Comparison of ENCODE assay signal across 8 cellular contexts in genomic region chr5:114055318-114055788, GRCh38.
DNase-seq lines count a peak whose midpoint lies in the region; ATAC-seq and TF ChIP-seq lines count a peak whose summit lies in the region.

No MANE protein-coding gene starts in this region.

- H3K4me3 ChIP-seq in epithelial cell of esophagus (ENCODE audit: low read length), result no peak overlapping the region

- no peak for ATAC-seq in GM18909 (IDR thresholded peaks at IDR 0.05; ENCODE audit: poor library complexity, unreplicated experiment)

- TF ChIP-seq CTCF in epithelial cell of esophagus (IDR thresholded peaks at IDR 0.05; ENCODE audit: insufficient read depth, low read depth, low read length, missing control alignments), result no peak

- DNase-seq in COR-L47 (lab: John Stamatoyannopoulos, UW), result peak; percentile 76
- DNase-seq in NCI-H446 treated with DMSO at 0.1 percent for 48 hours (lab: John Stamatoyannopoulos, UW), result peak; percentile 40
- peak; percentile 18 for DNase-seq in epithelial cell of esophagus (ENCODE audit: low read depth)
- DNase-seq in middle frontal gyrus (ENCODE audit: extremely low spot score, low spot score), result peak; percentile 40
- no peak for DNase-seq in SW480 (ENCODE audit: low spot score)
- DNase-seq in NK-92 (lab: John Stamatoyannopoulos, UW; ENCODE audit: unreplicated experiment), result no peak
- no peak for DNase-seq in activated CD4-positive, CD25-positive, alpha-beta regulatory T cell (lab: John Stamatoyannopoulos, UW)

Comparison
In these comparisons a context has a peak if more than half of its experiments do, and no peak if none do; other contexts are left out.
1. DNase-seq: peak in COR-L47 (single experiment), NCI-H446 treated with DMSO at 0.1 percent for 48 hours (single experiment), epithelial cell of esophagus (single experiment) and middle frontal gyrus (single experiment); none in SW480 (single experiment), NK-92 (single experiment) and activated CD4-positive, CD25-positive, alpha-beta regulatory T cell (0 of 4).